ENCODE assay signal across 9 cellular contexts in genomic region chr11:8268530-8269461, GRCh38. TPM values are rescaled to one million over a fixed set of nuclear protein-coding genes. Genes with fewer than 3 reads are reported as not detected.
DNase-seq lines count a peak whose midpoint lies in the region; ATAC-seq, FAIRE-seq and TF ChIP-seq lines count a peak whose summit lies in the region.
"Had no signal": no experiment of that assay in that cellular context is flagged by ENCODE, and none has a peak within 500 bp of the region (broad histone marks: within the 10 kb centered on the region; RNA-seq: fewer than 3 reads in every experiment).

No MANE protein-coding gene starts in this region.

- intact Hi-C loops in cardiac septum (cut with DNase I) (no loop called here), pancreas (cut with DNase I) (no loop called here)

- no peak overlapping the region for H3K27ac ChIP-seq in CD8-positive, alpha-beta memory T cell (ENCODE audit: low read depth, low read length)
- H3K27ac ChIP-seq in pancreas: no peak overlapping the region

- H3K27ac Mint-ChIP-seq in CD8-positive, alpha-beta memory T cell: peak overlapping the region in 1 of 8 donors; percentile 43

- ATAC-seq in pancreas (peak; percentile 18 to 43 (median 36)), GM21526 (IDR thresholded peaks at IDR 0.05; ENCODE audit: low FRiP score, unreplicated experiment) (no peak)

- WGBS in pancreas, 2 donors: 17 to 24% methylated on average over 66 to 68 of the region's 68 CpGs

- H3K36me3 ChIP-seq in CD8-positive, alpha-beta memory T cell (ENCODE audit: insufficient read depth, low read length): no peaks in the 10 kb centered on the region
- H3K36me3 ChIP-seq in pancreas: no peaks in the 10 kb centered on the region

- peaks cover 49 to 74% of the 10 kb centered on the region in 2 donors for H3K27me3 Mint-ChIP-seq in CD8-positive, alpha-beta memory T cell

- H3K36me3 Mint-ChIP-seq in CD8-positive, alpha-beta memory T cell: no peaks in the 10 kb centered on the region

- H3K9me3 ChIP-seq in CD8-positive, alpha-beta memory T cell (ENCODE audit: low read length): no peaks in the 10 kb centered on the region
- H3K9me3 ChIP-seq in pancreas: no peaks in the 10 kb centered on the region

- H3K9me3 Mint-ChIP-seq in CD8-positive, alpha-beta memory T cell: no peaks in the 10 kb centered on the region

- H3K4me1 Mint-ChIP-seq in CD8-positive, alpha-beta memory T cell: peaks cover 5 to 16% (median 7%) of the 10 kb centered on the region in 3 donors

- FAIRE-seq in pancreas (lab: Jason Lieb, UNC): no peak
- FAIRE-seq: colon had no signal

- no peak for DNase-seq in CD8-positive, alpha-beta memory T cell
- DNase-seq in NCI-H146 treated with DMSO at 0.1 percent for 48 hours (lab: John Stamatoyannopoulos, UW; ENCODE audit: unreplicated experiment) (peak; percentile 28), cardiac septum (ENCODE audit: low spot score) (peak; percentile 55), pancreas (peak in 1 of 6 donors; percentile 64), kidney tubule cell (ENCODE audit: low spot score) (no peak), NCI-H2081 treated with DMSO at 0.1 percent for 48 hours (lab: John Stamatoyannopoulos, UW) (no peak), NCI-H1930 (lab: John Stamatoyannopoulos, UW) (no peak)

- H3K4me3 ChIP-seq in CD8-positive, alpha-beta memory T cell (ENCODE audit: low read length): no peak overlapping the region
- H3K4me3 ChIP-seq in pancreas: peak overlapping the region; percentile 33 to 57 (median 44)

- no peak for TF ChIP-seq CTCF in pancreas (IDR thresholded peaks at IDR 0.05)

- CTCF ChIA-PET in CD8-positive, alpha-beta memory T cell (lab: Charles Lee): no interaction called here

- H3K4me1 ChIP-seq in CD8-positive, alpha-beta memory T cell (ENCODE audit: insufficient read depth, low read length): no peaks in the 10 kb centered on the region
- peaks cover 0 to 3% (median 0%) of the 10 kb centered on the region in 3 donors for H3K4me1 ChIP-seq in pancreas

- POLR2A ChIA-PET in CD8-positive, alpha-beta memory T cell (lab: Charles Lee): no interaction called here

- peaks cover 18% of the 10 kb centered on the region for H3K27me3 ChIP-seq in CD8-positive, alpha-beta memory T cell (ENCODE audit: insufficient read depth, low read length, poor library complexity, severe bottlenecking)
- H3K27me3 ChIP-seq in pancreas: peaks cover 0 to 25% (median 0%) of the 10 kb centered on the region in 4 donors

- H3K4me3 Mint-ChIP-seq in CD8-positive, alpha-beta memory T cell: peak overlapping the region; percentile 20 to 70 (median 52)

RNA-seq across cellular contexts. Expression of gene LMO1, which starts 5.1 kb away (rescaled TPM):
- not detected for total RNA-seq in CD8-positive, alpha-beta memory T cell
- polyA plus RNA-seq in CD8-positive, alpha-beta memory T cell: 0.29 TPM
- 0.46 TPM for total RNA-seq in cardiac septum
- 1 to 10 TPM in 1 of 6 donors, under 1 TPM in 5; 0.14 to 1.0 (median 0.56) TPM for total RNA-seq in pancreas
- polyA plus RNA-seq in pancreas: 1 to 10 TPM; 1.3 to 6.8 TPM

Comparison
In these comparisons a context has a peak if more than half of its experiments do, and no peak if none do; other contexts are left out.
1. DNase-seq: peak in NCI-H146 treated with DMSO at 0.1 percent for 48 hours (single experiment) and cardiac septum (single experiment); none in CD8-positive, alpha-beta memory T cell (0 of 5), kidney tubule cell (single experiment), NCI-H2081 treated with DMSO at 0.1 percent for 48 hours (single experiment) and NCI-H1930 (0 of 2).